ENCODE assay signal across 8 cellular contexts in the genomic region with DNA sequence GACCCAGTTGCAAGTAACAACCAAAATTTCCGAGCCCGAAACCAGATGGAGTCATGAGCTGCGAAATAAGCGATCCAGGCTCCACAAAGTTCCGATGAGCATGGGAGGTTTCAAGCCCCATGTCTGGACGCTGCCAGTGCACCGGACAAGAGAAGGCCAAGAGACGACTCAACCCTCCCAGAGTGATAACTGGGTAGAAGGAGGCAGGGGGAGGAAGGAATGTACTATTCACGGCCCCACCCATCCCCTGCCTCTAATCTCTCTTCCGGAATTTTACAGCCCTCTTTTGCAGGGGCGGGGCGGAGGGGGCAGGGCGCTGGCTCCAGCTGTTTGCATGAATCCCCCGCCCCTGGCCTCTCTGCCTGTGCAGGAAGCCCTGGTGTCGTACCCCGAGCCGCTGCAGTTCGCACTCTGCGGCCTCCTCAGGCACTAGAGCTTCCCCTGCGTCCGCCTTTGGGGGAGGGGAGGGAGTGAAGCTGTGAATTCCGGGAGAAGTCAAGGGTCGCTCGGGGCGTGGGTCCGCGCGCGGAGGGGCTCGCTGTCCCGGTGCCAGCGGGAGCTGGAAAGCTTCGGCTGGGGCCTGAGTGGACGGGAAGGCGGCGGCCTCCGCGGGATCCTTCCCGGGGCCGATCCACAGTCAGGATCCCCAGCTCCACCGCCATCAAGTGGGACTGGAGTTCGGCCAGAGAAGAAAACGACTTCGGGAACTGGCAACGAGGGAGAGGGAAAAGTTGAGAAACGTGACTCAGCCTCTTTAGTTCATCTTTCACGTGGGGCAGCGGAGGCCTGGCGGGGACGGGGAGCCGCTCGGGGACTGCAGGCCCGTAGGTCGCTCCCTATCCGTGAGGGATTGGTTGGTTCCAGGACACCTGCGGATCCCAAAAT. TPM values are rescaled to one million over a fixed set of nuclear protein-coding genes. Genes with fewer than 3 reads are reported as not detected.
DNase-seq lines count a peak whose midpoint lies in the region; ATAC-seq lines count a peak whose summit lies in the region.

No MANE protein-coding gene starts in this region.

- peak; percentile 64 for ATAC-seq in GM18511 (IDR thresholded peaks at IDR 0.05; ENCODE audit: unreplicated experiment)
- peak; percentile 52 for ATAC-seq in HG03025 (IDR thresholded peaks at IDR 0.05; ENCODE audit: low FRiP score, unreplicated experiment)

- DNase-seq in RPMI7951 (ENCODE audit: low read depth) (peak; percentile 94), cardiac septum (ENCODE audit: low spot score) (peak; percentile 93), pons (ENCODE audit: low spot score) (peak; percentile 49), ureter (ENCODE audit: low spot score) (peak; percentile 93), NCI-H524 treated with DMSO at 0.1 percent for 48 hours (lab: John Stamatoyannopoulos, UW) (no peak)
- DNase-seq in activated naive CD4-positive, alpha-beta T cell treated with anti-CD3 and anti-CD28 coated beads, Interleukin-2, amount 50 U/mL, for 16 hours: peak; percentile 78

- intact Hi-C loops in cardiac septum (cut with DNase I): no loop called here

RNA-seq across cellular contexts. Expression of a gene that starts 6.3 kb away (rescaled TPM):
- 225 and 397 TPM in 2 replicates for total RNA-seq in RPMI7951 (2014; rRNA removed; shearing (Covaris generic))
- total RNA-seq in cardiac septum (216 TPM), ureter (416 TPM)
